Comparison of ENCODE assay signal across 9 cellular contexts in the genomic region with DNA sequence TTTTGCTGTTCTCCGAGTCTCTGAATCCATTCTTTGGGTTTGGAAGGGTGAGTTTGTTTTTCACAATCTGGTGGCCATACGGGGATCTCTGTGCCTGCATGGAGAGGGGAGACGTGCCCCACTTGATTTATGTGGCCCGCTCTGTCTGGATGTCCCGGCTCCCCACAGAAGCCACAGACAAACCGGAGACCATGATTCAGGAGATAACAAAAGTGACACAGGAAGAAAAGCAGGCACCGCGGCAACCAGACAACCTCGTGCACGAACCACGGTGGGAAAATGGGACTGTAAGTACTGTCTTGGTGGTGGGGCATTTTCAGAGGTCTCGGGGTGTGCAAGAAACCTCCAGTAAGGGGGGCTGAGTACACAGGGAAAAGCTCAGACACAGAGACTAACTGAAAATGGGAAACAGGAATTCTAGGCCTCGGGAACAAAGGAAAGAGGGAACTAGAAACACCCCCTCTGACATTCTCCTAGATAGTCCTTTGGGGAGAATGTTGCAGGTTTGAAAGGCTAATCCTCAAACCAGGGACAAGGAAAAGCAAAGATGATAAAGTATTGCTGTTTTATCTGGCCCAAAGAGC. TPM values are rescaled to one million over a fixed set of nuclear protein-coding genes. Genes with fewer than 3 reads are reported as not detected.
DNase-seq lines count a peak whose midpoint lies in the region; ATAC-seq, FAIRE-seq and TF ChIP-seq lines count a peak whose summit lies in the region.
"Had no signal": no experiment of that assay in that cellular context is flagged by ENCODE, and none has a peak within 500 bp of the region (broad histone marks: within the 10 kb centered on the region; RNA-seq: fewer than 3 reads in every experiment).

No MANE protein-coding gene starts in this region.

- H3K27me3 Mint-ChIP-seq in astrocyte (ENCODE audit: low read depth, unreplicated experiment): peaks cover 21% of the 10 kb centered on the region

- no peak overlapping the region for H4K12ac ChIP-seq in trophoblast cell (ENCODE audit: low read depth, low read length)

- H3K4ac ChIP-seq in trophoblast cell (ENCODE audit: low read depth, low read length): peak overlapping the region; percentile 82

- peak overlapping the region; percentile 74 for H3K18ac ChIP-seq in trophoblast cell (ENCODE audit: low read length)

- H2BK5ac ChIP-seq in trophoblast cell (ENCODE audit: low read depth, low read length, poor library complexity): peak overlapping the region; percentile 89

- H3K4me3 ChIP-seq in astrocyte (ENCODE audit: insufficient read depth, low read depth, low read length) (no peak overlapping the region), trophoblast cell (ENCODE audit: low read depth, low read length) (no peak overlapping the region), MG63 (no peak overlapping the region)
- H3K4me3 ChIP-seq: skin epidermis had no signal

- peak overlapping the region; percentile 37 for H3K4me3 Mint-ChIP-seq in astrocyte (ENCODE audit: unreplicated experiment)

- TF ChIP-seq CTCF in astrocyte (IDR thresholded peaks at IDR 0.05; ENCODE audit: insufficient read depth, low read depth, low read length): no peak

- H3K9me3 Mint-ChIP-seq in astrocyte (ENCODE audit: unreplicated experiment): no peaks in the 10 kb centered on the region

- H3K9ac ChIP-seq in astrocyte (ENCODE audit: low read length) (no peak overlapping the region), trophoblast cell (ENCODE audit: low read length) (no peak overlapping the region)

- H4K20me1 ChIP-seq in astrocyte (ENCODE audit: insufficient read depth, low read length): no peaks in the 10 kb centered on the region

- peak overlapping the region; percentile 70 for H3K27ac Mint-ChIP-seq in astrocyte (ENCODE audit: unreplicated experiment)

- no peaks in the 10 kb centered on the region for H3K9me3 ChIP-seq in astrocyte (ENCODE audit: insufficient read depth, low read depth, low read length)
- H3K9me3 ChIP-seq in trophoblast cell (ENCODE audit: insufficient read depth, low read depth, low read length): no peaks in the 10 kb centered on the region
- H3K9me3 ChIP-seq in MG63: no peaks in the 10 kb centered on the region

- H2AK5ac ChIP-seq in trophoblast cell (ENCODE audit: low read length): peak overlapping the region; percentile 90

- H4K91ac ChIP-seq in trophoblast cell (ENCODE audit: low read depth, low read length): peak overlapping the region; percentile 98

- H2BK12ac ChIP-seq in trophoblast cell (ENCODE audit: low read length): peak overlapping the region; percentile 95

- FAIRE-seq in astrocyte (lab: Jason Lieb, UNC): no peak

- H4K8ac ChIP-seq in trophoblast cell (ENCODE audit: low read depth, low read length): peak overlapping the region; percentile 90

- H3K36me3 Mint-ChIP-seq in astrocyte (ENCODE audit: low read depth, unreplicated experiment): no peaks in the 10 kb centered on the region

- no CpG with 5 or more reads among the region's 13 CpGs for WGBS in trophoblast cell (ENCODE audit: extremely low coverage, insufficient coverage, insufficient read length)

- peaks cover 9% of the 10 kb centered on the region for H3K4me1 Mint-ChIP-seq in astrocyte (ENCODE audit: low read depth, unreplicated experiment)

- no peaks in the 10 kb centered on the region for H3K79me2 ChIP-seq in astrocyte (ENCODE audit: insufficient read depth, low read length)
- H3K79me2 ChIP-seq in trophoblast cell (ENCODE audit: control insufficient read depth, insufficient read depth, low read length, poor library complexity): peaks cover 3% of the 10 kb centered on the region

- H3K14ac ChIP-seq in trophoblast cell (ENCODE audit: low read length): peak overlapping the region; percentile 71

- H3K23ac ChIP-seq in trophoblast cell (ENCODE audit: low read length): no peak overlapping the region

- peak; percentile 46 for DNase-seq in ELF-1 (ENCODE audit: low read depth, low spot score)
- peak; percentile 52 for DNase-seq in T-helper 22 cell (ENCODE audit: low read depth)
- DNase-seq in astrocyte (ENCODE audit: low read depth): peak; percentile 21
- DNase-seq in trophoblast cell: no peak
- DNase-seq in NCI-H69 (lab: John Stamatoyannopoulos, UW): no peak
- DNase-seq in NCI-H128 (lab: John Stamatoyannopoulos, UW; ENCODE audit: unreplicated experiment): no peak
- DNase-seq in MG63: no peak

- H3K27ac ChIP-seq in astrocyte (ENCODE audit: low read depth, low read length) (no peak overlapping the region), trophoblast cell (ENCODE audit: low read depth, low read length) (peak overlapping the region; percentile 83)
- H3K27ac ChIP-seq: skin epidermis had no signal

- no peak overlapping the region for H2AFZ ChIP-seq in astrocyte (ENCODE audit: low read depth, low read length)
- peak overlapping the region; percentile 79 for H2AFZ ChIP-seq in trophoblast cell (ENCODE audit: insufficient read depth, low read length, poor library complexity)

- H3K4me2 ChIP-seq in astrocyte (ENCODE audit: low read length) (no peak overlapping the region), trophoblast cell (ENCODE audit: low read length) (peak overlapping the region; percentile 5)

- H3K27me3 ChIP-seq in astrocyte (ENCODE audit: insufficient read depth, low read length) (peaks cover 2% of the 10 kb centered on the region), trophoblast cell (ENCODE audit: insufficient read depth, low read length) (no peaks in the 10 kb centered on the region), MG63 (no peaks in the 10 kb centered on the region)

- H3K36me3 ChIP-seq in astrocyte (ENCODE audit: insufficient read depth, low read length) (no peaks in the 10 kb centered on the region), trophoblast cell (ENCODE audit: control insufficient read depth in 1 of 2, insufficient read depth in 2 of 2, low read length in 2 of 2) (no peaks in the 10 kb centered on the region), MG63 (no peaks in the 10 kb centered on the region)

- H3K4me1 ChIP-seq in astrocyte (ENCODE audit: insufficient read depth, low read length) (peaks cover 3% of the 10 kb centered on the region), trophoblast cell (ENCODE audit: control insufficient read depth in 1 of 2, insufficient read depth in 2 of 2, low read length in 2 of 2) (peaks cover 25 to 33% of the 10 kb centered on the region in 2 experiments)

- ATAC-seq in GM19452 (IDR thresholded peaks at IDR 0.05; ENCODE audit: unreplicated experiment): no peak

- peak overlapping the region; percentile 99 for H2BK120ac ChIP-seq in trophoblast cell (ENCODE audit: insufficient read depth, low read length, poor library complexity)

- H3K79me1 ChIP-seq in trophoblast cell (ENCODE audit: low read length): peaks cover 29% of the 10 kb centered on the region

RNA-seq across cellular contexts. Expression of a gene that starts 22.1 kb away (rescaled TPM):
- 9.8 and 10.9 TPM in 2 replicates for total RNA-seq in astrocyte
- polyA plus RNA-seq in trophoblast cell (2013): 13.9 and 15.4 TPM in 2 replicates
- total RNA-seq in MG63 (2014; rRNA removed; shearing (Covaris generic); ENCODE audit: low replicate concordance): 1.2 and 1.3 TPM in 2 replicates

RNA-seq across cellular contexts. Expression of a gene that starts 35.8 kb away (rescaled TPM):
- 37.2 and 40.8 TPM in 2 replicates for total RNA-seq in astrocyte
- 28.0 and 28.3 TPM in 2 replicates for polyA plus RNA-seq in trophoblast cell (2013)
- 2.1 and 3.5 TPM in 2 replicates for total RNA-seq in MG63 (2014; rRNA removed; shearing (Covaris generic); ENCODE audit: low replicate concordance)

Comparison
In these comparisons a context has a peak if more than half of its experiments do, and no peak if none do; other contexts are left out.
1. DNase-seq: peak in ELF-1 (single experiment), T-helper 22 cell (single experiment) and astrocyte (single experiment); none in trophoblast cell (0 of 2), NCI-H69 (single experiment), NCI-H128 (single experiment) and MG63 (single experiment).